15 cellular contexts compared by ENCODE assay signal in genomic region chrX:110159865-110160264, GRCh38.
A peak's percentile ranks its signal among the peaks of the same experiment; 100 is the strongest.
DNase-seq lines count a peak whose midpoint lies in the region; ATAC-seq, FAIRE-seq and TF ChIP-seq lines count a peak whose summit lies in the region.
"Had no signal": no experiment of that assay in that cellular context is flagged by ENCODE, and none has a peak within 500 bp of the region (broad histone marks: within the 10 kb centered on the region; RNA-seq: fewer than 3 reads in every experiment).

No MANE protein-coding gene starts in this region.

- H3K4ac ChIP-seq in trophoblast cell (ENCODE audit: low read depth, low read length): no peak overlapping the region

- intact Hi-C loops in mammary epithelial cell (cut with micrococcal nuclease): loop anchor here (1.0 to 10.0 kb wide), 7 partner anchors 52 to 1082 kb away; partner anchors contain the start of gene AMMECR1
- intact Hi-C loops in aorta (cut with DNase I): loop anchor here (2.0 to 10.0 kb wide), 4 partner anchors 155 to 685 kb away; partner anchors contain the start of gene AMMECR1 (in 1 of the 2)

- H3K79me2 ChIP-seq in mammary epithelial cell (ENCODE audit: insufficient read depth, low read length) (no peaks in the 10 kb centered on the region), trophoblast cell (ENCODE audit: control insufficient read depth, insufficient read depth, low read length, poor library complexity) (no peaks in the 10 kb centered on the region)

- ATAC-seq in GM18502 (IDR thresholded peaks at IDR 0.05; ENCODE audit: poor library complexity, unreplicated experiment) (peak; percentile 56), HG02885 (IDR thresholded peaks at IDR 0.05; ENCODE audit: poor library complexity, unreplicated experiment) (peak; percentile 40), aorta (ENCODE audit: low FRiP score) (no peak)

- H4K8ac ChIP-seq in trophoblast cell (ENCODE audit: low read depth, low read length): no peak overlapping the region

- no peak overlapping the region for H3K4me2 ChIP-seq in mammary epithelial cell (ENCODE audit: insufficient read depth, low read depth, low read length)
- no peak overlapping the region for H3K4me2 ChIP-seq in trophoblast cell (ENCODE audit: low read length)

- H2AK5ac ChIP-seq in trophoblast cell (ENCODE audit: low read length): peak overlapping the region; percentile 37

- DNase-seq in mammary epithelial cell (peak; percentile 19), trophoblast cell (no peak), HK-2 (ENCODE audit: unreplicated experiment) (no peak), MG63 (no peak), HTR-8/SVneo (ENCODE audit: insufficient read length, low spot score) (no peak), aorta (no peak)
- DNase-seq: left lung; stimulated activated CD4-positive, alpha-beta T cell treated with anti-CD3 and anti-CD28 coated beads, Interleukin-1b, Interleukin-23, amount 100 ng/mL, for 48 hours; stimulated activated naive CD4-positive, alpha-beta T cell treated with Interleukin-2 at 50 U/mL for 16 hours had no signal

- FAIRE-seq in HTR-8/SVneo (lab: Jason Lieb, UNC): no peak
- FAIRE-seq: endometrium had no signal

- H4K20me1 ChIP-seq in mammary epithelial cell (ENCODE audit: insufficient read depth, low read length): no peaks in the 10 kb centered on the region

- no peak overlapping the region for H3K18ac ChIP-seq in trophoblast cell (ENCODE audit: low read length)

- H3K4me1 ChIP-seq in mammary epithelial cell (ENCODE audit: insufficient read depth, low read length) (peaks cover 14% of the 10 kb centered on the region), trophoblast cell (ENCODE audit: control insufficient read depth in 1 of 2, insufficient read depth in 2 of 2, low read length in 2 of 2) (peaks cover 0 to 8% of the 10 kb centered on the region in 2 experiments), aorta (ENCODE audit: control insufficient read depth in 1 of 2, insufficient read depth in 2 of 2, low read length in 2 of 2) (no peaks in the 10 kb centered on the region)

- H2BK120ac ChIP-seq in trophoblast cell (ENCODE audit: insufficient read depth, low read length, poor library complexity): no peak overlapping the region

- H2AFZ ChIP-seq in mammary epithelial cell (ENCODE audit: low read depth, low read length) (no peak overlapping the region), trophoblast cell (ENCODE audit: insufficient read depth, low read length, poor library complexity) (no peak overlapping the region)

- H3K36me3 ChIP-seq in mammary epithelial cell (ENCODE audit: insufficient read depth, low read length): no peaks in the 10 kb centered on the region
- no peaks in the 10 kb centered on the region for H3K36me3 ChIP-seq in trophoblast cell (ENCODE audit: control insufficient read depth in 1 of 2, insufficient read depth in 2 of 2, low read length in 2 of 2)
- H3K36me3 ChIP-seq in MG63: no peaks in the 10 kb centered on the region
- no peaks in the 10 kb centered on the region for H3K36me3 ChIP-seq in aorta (ENCODE audit: control insufficient read depth in 1 of 2, insufficient read depth in 2 of 2, low read length in 1 of 2)
- H3K36me3 ChIP-seq: left lung, thyroid gland had no signal

- H3K9ac ChIP-seq in mammary epithelial cell (ENCODE audit: insufficient read depth, low read length) (no peak overlapping the region), trophoblast cell (ENCODE audit: low read length) (no peak overlapping the region)

- H3K27ac ChIP-seq in mammary epithelial cell (ENCODE audit: insufficient read depth, low read depth, low read length): no peak overlapping the region
- no peak overlapping the region for H3K27ac ChIP-seq in trophoblast cell (ENCODE audit: low read depth, low read length)
- H3K27ac ChIP-seq in aorta (ENCODE audit: low read depth in 1 of 2, low read length in 2 of 2): no peak overlapping the region
- H3K27ac ChIP-seq: coronary artery, left lung, thyroid gland had no signal

- WGBS in mammary epithelial cell (ENCODE audit: low coverage, missing lambda C conversion rate): 36% methylated on average over 2 of the region's 2 CpGs
- WGBS in trophoblast cell (ENCODE audit: extremely low coverage, insufficient coverage, insufficient read length): no CpG with 5 or more reads among the region's 2 CpGs
- 67 to 75% methylated on average over 2 of the region's 2 CpGs for WGBS in aorta, 2 donors

- in situ Hi-C loops in mammary epithelial cell (cut with MboI; ENCODE audit: low sequenced_read_pairs in 2 of 2): loop anchor here (5.0 to 25.0 kb wide), 3 partner anchors 247 to 702 kb away; no protein-coding TSS in a partner anchor

- H3K23ac ChIP-seq in trophoblast cell (ENCODE audit: low read length): no peak overlapping the region

- CTCF ChIA-PET in mammary epithelial cell (lab: Charles Lee; ENCODE audit: low non-redundant PET): interaction anchor here (0.7 kb wide), 2 partner anchors 247 to 653 kb away, joined by 3 to 6 read pairs; no protein-coding TSS in a partner anchor

- no peak for TF ChIP-seq CTCF in mammary epithelial cell (conservative IDR thresholded peaks at IDR 0.05 in 1 of 2, IDR thresholded peaks at IDR 0.05 in 1 of 2; ENCODE audit: extremely low read depth in 1 of 2, insufficient read depth in 1 of 2, low read depth in 1 of 2, low read length in 2 of 2)

- BruUV-seq in mammary epithelial cell (replicated peaks; lab: Mats Ljungman, UMichigan): no TSS peak

- no peak overlapping the region for H3K4me3 ChIP-seq in mammary epithelial cell (replicated peaks in 1 of 3; ENCODE audit: insufficient read depth in 1 of 3, low read depth in 2 of 3, low read length in 3 of 3)
- no peak overlapping the region for H3K4me3 ChIP-seq in trophoblast cell (ENCODE audit: low read depth, low read length)
- no peak overlapping the region for H3K4me3 ChIP-seq in MG63
- no peak overlapping the region for H3K4me3 ChIP-seq in aorta (ENCODE audit: low read length in 2 of 2)
- H3K4me3 ChIP-seq: coronary artery, heart right ventricle, left lung, thyroid gland had no signal

- H3K9me3 ChIP-seq in mammary epithelial cell (replicated peaks; ENCODE audit: insufficient read depth, low read length) (no peaks in the 10 kb centered on the region), trophoblast cell (ENCODE audit: insufficient read depth, low read depth, low read length) (no peaks in the 10 kb centered on the region), MG63 (no peaks in the 10 kb centered on the region), aorta (ENCODE audit: control insufficient read depth, low read length) (no peaks in the 10 kb centered on the region)
- H3K9me3 ChIP-seq: heart right ventricle, left lung, thyroid gland had no signal

- H3K27me3 ChIP-seq in mammary epithelial cell (ENCODE audit: insufficient read depth, low read length): no peaks in the 10 kb centered on the region
- no peaks in the 10 kb centered on the region for H3K27me3 ChIP-seq in trophoblast cell (ENCODE audit: insufficient read depth, low read length)
- H3K27me3 ChIP-seq in MG63: no peaks in the 10 kb centered on the region
- H3K27me3 ChIP-seq in aorta (ENCODE audit: control insufficient read depth in 1 of 2, insufficient read depth in 2 of 2, low read length in 1 of 2): no peaks in the 10 kb centered on the region
- H3K27me3 ChIP-seq: left lung, thyroid gland had no signal

- no peak overlapping the region for H2BK12ac ChIP-seq in trophoblast cell (ENCODE audit: low read length)

- no peak overlapping the region for H2BK5ac ChIP-seq in trophoblast cell (ENCODE audit: low read depth, low read length, poor library complexity)

- dilution Hi-C loops in mammary epithelial cell (cut with HindIII; ENCODE audit: low sequenced_read_pairs): loop anchor here (5.0 kb wide), 1 partner anchor 242 kb away; no protein-coding TSS in a partner anchor

- H3K79me1 ChIP-seq in trophoblast cell (ENCODE audit: low read length): peaks cover 5% of the 10 kb centered on the region

- H4K12ac ChIP-seq in trophoblast cell (ENCODE audit: low read depth, low read length): no peak overlapping the region

- no peak overlapping the region for H4K91ac ChIP-seq in trophoblast cell (ENCODE audit: low read depth, low read length)

- no peak overlapping the region for H3K14ac ChIP-seq in trophoblast cell (ENCODE audit: low read length)
